Comparison of ENCODE assay signal across 8 cellular contexts in the genomic region with DNA sequence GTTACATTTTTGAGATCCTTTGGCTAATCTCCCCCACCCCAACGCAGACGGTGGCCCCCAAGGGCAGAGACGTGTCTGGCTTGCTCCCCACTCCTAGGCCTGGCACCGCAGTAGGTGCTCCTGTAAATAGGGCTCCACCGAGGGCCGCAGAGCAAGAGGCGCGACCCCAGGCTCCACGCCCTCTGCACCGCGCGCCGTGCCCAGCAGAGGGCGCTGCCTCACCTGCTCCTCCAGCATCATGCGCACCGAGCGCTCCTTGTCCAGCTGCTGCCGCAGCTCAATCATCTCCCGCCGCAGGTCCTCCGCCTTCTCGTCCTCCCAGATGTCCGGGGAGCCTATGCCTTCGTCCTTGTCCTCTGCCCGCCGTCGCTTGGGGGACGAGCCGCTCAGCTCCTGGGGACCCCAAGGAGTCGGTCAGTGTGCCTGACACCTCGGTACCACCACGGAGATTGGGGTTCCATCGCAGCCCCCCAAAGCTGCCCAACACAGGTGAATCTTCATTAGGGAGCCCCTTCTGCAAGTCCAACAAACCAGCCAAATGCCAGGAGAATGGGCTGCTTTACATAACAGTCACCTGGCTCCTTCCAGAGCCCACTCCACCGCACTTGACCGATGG.
DNase-seq lines count a peak whose midpoint lies in the region; ATAC-seq and TF ChIP-seq lines count a peak whose summit lies in the region.

No MANE protein-coding gene starts in this region.

- CTCF ChIA-PET in HEK293T (lab: Yijun Ruan, JAX), result interaction anchor here (0.6 to 2.0 kb wide), 11 partner anchors 7 to 141 kb away, joined by 3 to 11 read pairs (median 4); a partner anchor contains a TSS

- DNase-seq in AG20443 (ENCODE audit: low spot score) (peak; percentile 49), HEK293T (ENCODE audit: extremely low spot score) (peak; percentile 71), fibroblast of pulmonary artery (ENCODE audit: low read depth) (peak; percentile 27), amniotic stem cell (lab: John Stamatoyannopoulos, UW) (no peak)
- peak; percentile 23 to 40 (median 32) for DNase-seq in activated CD8-positive, alpha-beta memory T cell treated with anti-CD3 and anti-CD28 coated beads for 48 hours (ENCODE audit: low read depth in 2 of 3, low spot score in 2 of 3)
- peak; percentile 37 for DNase-seq in stimulated activated CD4-positive, alpha-beta T cell treated with anti-CD3 and anti-CD28 coated beads, Interleukin-12 subunit alpha, Interleukin-12 subunit beta, amount 100 ng/mL, for 4 hours

- no peak for ATAC-seq in HG03442 (IDR thresholded peaks at IDR 0.05; ENCODE audit: unreplicated experiment)
- ATAC-seq in GM18858 (IDR thresholded peaks at IDR 0.05; ENCODE audit: unreplicated experiment), result no peak

- no peak overlapping the region for H3K4me3 ChIP-seq in fibroblast of pulmonary artery (replicated peaks; ENCODE audit: low read depth, low read length)

- POLR2A ChIA-PET in HEK293T (lab: Yijun Ruan, JAX), result interaction anchor here (1.0 to 1.5 kb wide), 4 partner anchors 8 to 279 kb away, joined by 3 to 8 read pairs (median 6); a partner anchor contains a TSS

- peak; percentile 49 for TF ChIP-seq CTCF in fibroblast of pulmonary artery (IDR thresholded peaks at IDR 0.05; ENCODE audit: low read length, missing control alignments)

TF ChIP-seq in HEK293T, 16 proteins besides CTCF, POLR2A, EP300 and RAD21:
- no peak for TF ChIP-seq FOXM1 (IDR thresholded peaks at IDR 0.05; ENCODE audit: borderline replicate concordance)
- TF ChIP-seq SUZ12 (IDR thresholded peaks at IDR 0.05), result no peak
- no peak for TF ChIP-seq CTBP1 (IDR thresholded peaks at IDR 0.05; ENCODE audit: borderline replicate concordance)
